In the genomic region with DNA sequence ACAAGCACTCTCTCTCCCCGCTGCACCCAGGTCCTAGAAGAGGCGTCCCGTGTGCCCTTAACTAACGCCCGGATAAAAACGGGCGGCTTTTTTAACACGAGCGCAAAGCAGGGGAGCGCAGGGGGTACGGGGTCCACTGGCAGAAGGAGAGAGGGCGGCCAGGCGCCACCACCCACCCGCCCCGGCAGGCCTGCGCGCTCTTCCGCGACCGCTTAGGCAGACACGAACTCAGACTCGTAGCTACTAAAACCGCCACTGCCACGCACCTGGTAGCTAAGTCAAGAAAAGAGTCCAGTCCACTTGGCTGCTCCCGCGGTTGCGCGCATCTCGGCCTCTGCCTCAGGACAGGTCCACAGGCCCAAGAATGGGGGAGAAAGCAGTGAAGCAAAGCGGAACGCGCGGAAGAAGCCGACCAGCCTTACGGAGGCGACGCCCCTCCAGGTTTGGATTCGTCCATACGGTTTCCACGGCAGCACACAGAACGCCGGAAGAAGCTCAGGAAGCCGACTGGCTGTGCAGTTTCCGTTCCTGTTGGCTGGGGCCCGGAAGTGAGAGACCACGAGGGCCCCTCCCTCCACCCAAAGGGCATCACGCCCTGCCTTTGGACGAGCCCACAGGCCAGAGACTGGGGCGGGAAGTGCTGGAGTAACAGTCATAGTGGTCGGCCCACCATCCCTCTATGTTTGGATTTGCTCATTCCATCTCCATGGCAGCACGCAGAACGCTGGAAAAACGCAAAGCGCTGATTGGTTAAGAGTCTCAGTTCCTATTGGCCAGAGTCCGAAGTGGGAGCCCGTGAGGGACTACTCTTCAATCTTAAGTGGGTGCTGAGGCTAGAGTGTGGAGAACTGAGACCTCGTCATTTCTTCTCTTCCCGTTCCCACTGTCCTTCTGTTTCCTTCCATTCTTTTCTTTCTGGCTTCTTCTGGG, we compare ENCODE assay signal across 8 cellular contexts. TPM values are rescaled to one million over a fixed set of nuclear protein-coding genes. Genes with fewer than 3 reads are reported as not detected.
DNase-seq lines count a peak whose midpoint lies in the region; ATAC-seq, FAIRE-seq and TF ChIP-seq lines count a peak whose summit lies in the region.

A gene (minus strand): TSS at position 354 of the 930 bp plus-strand sequence. CDS start 7,344 bp downstream, outside the sequence.

- H3K4me3 ChIP-seq in ACC112 (ENCODE audit: low read depth, low read length) (peak within 1 kb of the TSS; percentile 99), WERI-Rb-1 (ENCODE audit: low read depth, low read length) (peak within 1 kb of the TSS; percentile 93), bronchial epithelial cell (ENCODE audit: low read depth, low read length) (peak within 1 kb of the TSS; percentile 68), small intestine (ENCODE audit: low read depth in 1 of 2, low read length in 2 of 2) (peak within 1 kb of the TSS; percentile 62 to 77)

- H3K27me3 ChIP-seq in ACC112 (ENCODE audit: insufficient read depth, low read length): no peaks in the 10 kb centered on the region
- H3K27me3 ChIP-seq in WERI-Rb-1 (ENCODE audit: insufficient read depth, low read depth, severe bottlenecking): no peaks in the 10 kb centered on the region
- H3K27me3 ChIP-seq in bronchial epithelial cell (ENCODE audit: control insufficient read depth, insufficient read depth, low read length): no peaks in the 10 kb centered on the region
- no peaks in the 10 kb centered on the region for H3K27me3 ChIP-seq in small intestine (ENCODE audit: control insufficient read depth in 2 of 2, insufficient read depth in 2 of 2, low read length in 2 of 2)

- H3K79me2 ChIP-seq in ACC112 (ENCODE audit: control insufficient read depth, insufficient read depth, low read length, unreplicated experiment): peaks cover 7% of the 10 kb centered on the region

- peak; percentile 80 for FAIRE-seq in bronchial epithelial cell (lab: Jason Lieb, UNC)
- FAIRE-seq in small intestine (lab: Jason Lieb, UNC): no peak

- H3K27ac ChIP-seq in ACC112 (ENCODE audit: low read depth, low read length) (peak within 1 kb of the TSS; percentile 86), WERI-Rb-1 (peak within 1 kb of the TSS; percentile 58), small intestine (ENCODE audit: low read depth in 1 of 2, low read length in 1 of 2) (peak within 1 kb of the TSS; percentile 66 to 92)

- H3K36me3 ChIP-seq in ACC112 (ENCODE audit: insufficient read depth, low read length): no peaks in the 10 kb centered on the region
- H3K36me3 ChIP-seq in WERI-Rb-1: no peaks in the 10 kb centered on the region
- H3K36me3 ChIP-seq in bronchial epithelial cell (ENCODE audit: control insufficient read depth, insufficient read depth, low read length): no peaks in the 10 kb centered on the region
- H3K36me3 ChIP-seq in small intestine (ENCODE audit: control insufficient read depth in 2 of 2, insufficient read depth in 2 of 2, low read length in 2 of 2): no peaks in the 10 kb centered on the region

- WGBS in small intestine, 3 donors: 0 to 1% (median 0%) methylated on average over 56 to 58 of the region's 58 CpGs

- peak; percentile 94 for ATAC-seq in GM18870 (IDR thresholded peaks at IDR 0.05; ENCODE audit: unreplicated experiment)
- peak; percentile 94 for ATAC-seq in HG03135 (IDR thresholded peaks at IDR 0.05; ENCODE audit: unreplicated experiment)

- DNase-seq in NCI-H2196 treated with DMSO at 0.1 percent for 48 hours (lab: John Stamatoyannopoulos, UW; ENCODE audit: unreplicated experiment): peak; percentile 90
- peak; percentile 97 for DNase-seq in WERI-Rb-1
- peak; percentile 99 for DNase-seq in bronchial epithelial cell (ENCODE audit: low read depth)
- DNase-seq in iPS-NIHi11 (ENCODE audit: low spot score): peak; percentile 87
- peak; percentile 99 for DNase-seq in small intestine

- H3K9me3 ChIP-seq in WERI-Rb-1 (ENCODE audit: severe bottlenecking): no peaks in the 10 kb centered on the region
- no peaks in the 10 kb centered on the region for H3K9me3 ChIP-seq in small intestine (ENCODE audit: control insufficient read depth, low read depth)

- H2AFZ ChIP-seq in ACC112 (ENCODE audit: low read length, unreplicated experiment): peak within 1 kb of the TSS; percentile 99

- H3K4me1 ChIP-seq in ACC112 (ENCODE audit: control insufficient read depth, insufficient read depth, low read length, unreplicated experiment) (peaks cover 5% of the 10 kb centered on the region), small intestine (ENCODE audit: control insufficient read depth in 2 of 2, insufficient read depth in 1 of 2, low read depth in 1 of 2, low read length in 1 of 2) (peaks cover 0 to 4% of the 10 kb centered on the region in 2 donors)

- TF ChIP-seq CTCF in WERI-Rb-1 (IDR thresholded peaks at IDR 0.05; ENCODE audit: low read depth, low read length): no peak
- TF ChIP-seq CTCF in bronchial epithelial cell (IDR thresholded peaks at IDR 0.05; ENCODE audit: insufficient read depth, low read length, severe bottlenecking): no peak

RNA-seq across cellular contexts. Expression of the gene that starts here (rescaled TPM):
- 3.9 and 6.4 TPM in 2 replicates for total RNA-seq in bronchial epithelial cell
- 1 to 10 TPM; 1.1 to 1.9 (median 1.6) TPM for polyA plus RNA-seq in small intestine

Comparison
In these comparisons a context has a peak if more than half of its experiments do, and no peak if none do; other contexts are left out.
1. Peak in every context shown above with its lines: DNase-seq, ATAC-seq, H3K4me3 ChIP-seq and H3K27ac ChIP-seq.